5 cellular contexts compared by ENCODE assay signal in the genomic region with DNA sequence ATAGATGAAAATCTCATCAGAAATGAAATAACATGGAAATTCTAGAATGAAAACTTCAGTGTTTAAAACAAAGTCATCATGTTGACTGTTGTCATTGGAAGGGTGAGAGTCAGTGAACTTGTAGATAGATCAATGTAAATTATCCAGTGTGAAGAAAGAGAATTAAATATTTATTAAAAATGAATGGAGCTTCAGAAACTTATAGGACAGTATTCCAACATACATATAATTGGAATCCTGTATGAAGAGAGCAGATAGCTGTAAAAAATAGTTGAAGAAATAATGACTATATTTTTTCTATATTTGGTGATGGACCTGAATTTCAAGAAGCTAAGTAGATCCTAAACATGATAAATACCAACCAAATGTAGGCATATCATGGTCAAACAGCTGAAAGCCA.
"Had no signal": no experiment of that assay in that cellular context is flagged by ENCODE, and none has a peak within 500 bp of the region (broad histone marks: within the 10 kb centered on the region; RNA-seq: fewer than 3 reads in every experiment).

No MANE protein-coding gene starts in this region.

- DNase-seq: H9, HCEC 1CT, HFFc6 had no signal

- H3K27ac Mint-ChIP-seq: H9, HFFc6, IgD-negative memory B cell had no signal

- H3K27me3 Mint-ChIP-seq: IgD-negative memory B cell had no signal

- H3K27ac ChIP-seq: HL-60 had no signal

- H3K4me3 Mint-ChIP-seq: H9, HFFc6, IgD-negative memory B cell had no signal

- H3K4me1 Mint-ChIP-seq: H9 had no signal
